8 cellular contexts compared by ENCODE assay signal in the genomic region with DNA sequence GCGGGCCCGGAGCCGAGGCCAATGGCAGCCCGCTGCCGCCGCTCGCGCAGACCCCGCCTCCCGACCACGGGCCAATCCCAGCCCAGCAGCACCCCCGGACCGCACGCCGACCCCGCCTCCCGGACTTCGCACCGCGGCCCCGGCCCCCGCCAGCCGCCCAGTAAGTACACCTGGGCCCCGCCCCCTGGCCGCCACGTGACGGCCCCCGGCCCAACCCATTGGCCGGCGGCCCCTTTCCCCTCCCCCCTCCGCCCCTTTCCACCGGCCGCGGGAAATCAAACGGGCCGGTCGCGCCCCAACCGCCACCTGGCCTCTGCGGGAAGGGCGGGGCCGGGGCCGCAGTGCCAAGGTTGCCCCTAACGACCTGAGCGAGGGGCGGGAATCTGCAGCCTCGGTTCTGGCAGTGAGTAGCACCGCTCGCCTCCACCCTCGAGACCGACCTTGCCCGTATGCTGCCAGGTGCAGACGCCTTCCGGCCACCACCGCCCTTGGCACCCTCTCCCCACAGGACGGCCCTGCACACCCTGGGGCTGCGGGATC. TPM values are rescaled to one million over a fixed set of nuclear protein-coding genes. Genes with fewer than 3 reads are reported as not detected.
DNase-seq lines count a peak whose midpoint lies in the region; ATAC-seq lines count a peak whose summit lies in the region.

Gene YBX2 (minus strand): TSS at position 26 of the 540 bp plus-strand sequence. CDS start 139 bp downstream, outside the sequence.

- H3K27ac Mint-ChIP-seq in activated naive CD8-positive, alpha-beta T cell treated with anti-CD3 and anti-CD28 coated beads, Interleukin-2, amount 10 ng/mL, durations not matched to agents 7 days and 5 days, result peak within 1 kb of the TSS; percentile 42

- peaks cover 20% of the 10 kb centered on the region for H3K4me1 Mint-ChIP-seq in activated naive CD8-positive, alpha-beta T cell treated with anti-CD3 and anti-CD28 coated beads, Interleukin-2, amount 10 ng/mL, durations not matched to agents 7 days and 5 days

- H3K4me3 ChIP-seq in Karpas-422 (ENCODE audit: low read length) (no peak within 1 kb of the TSS), iPS DF 6.9 (ENCODE audit: low read length) (peak within 1 kb of the TSS; percentile 65)

- no peaks in the 10 kb centered on the region for H3K9me3 Mint-ChIP-seq in activated naive CD8-positive, alpha-beta T cell treated with anti-CD3 and anti-CD28 coated beads, Interleukin-2, amount 10 ng/mL, durations not matched to agents 7 days and 5 days

- no peaks in the 10 kb centered on the region for H3K79me2 ChIP-seq in Karpas-422 (ENCODE audit: low read length)

- no peaks in the 10 kb centered on the region for H3K36me3 ChIP-seq in Karpas-422 (ENCODE audit: insufficient read depth, low read length)
- no peaks in the 10 kb centered on the region for H3K36me3 ChIP-seq in iPS DF 6.9 (ENCODE audit: control insufficient read depth, insufficient read depth, low read length)

- no peaks in the 10 kb centered on the region for H4K20me1 ChIP-seq in Karpas-422 (ENCODE audit: insufficient read depth, low read depth, low read length)

- H2AFZ ChIP-seq in Karpas-422 (ENCODE audit: low read length), result no peak within 1 kb of the TSS

- DNase-seq in DMS79 treated with DMSO at 0.1 percent for 48 hours (lab: John Stamatoyannopoulos, UW) (peak; percentile 85), Karpas-422 (peak; percentile 46), SKM-1 (lab: John Stamatoyannopoulos, UW; ENCODE audit: unreplicated experiment) (peak; percentile 40), iPS DF 6.9 (ENCODE audit: low read depth, low spot score) (peak; percentile 91)
- DNase-seq in activated naive CD8-positive, alpha-beta T cell treated with anti-CD3 and anti-CD28 coated beads, Interleukin-2, amount 10 ng/mL, durations not matched to agents 7 days and 5 days, result peak; percentile 87
- peak; percentile 51 to 63 for DNase-seq in stimulated activated CD4-positive, alpha-beta T cell treated with anti-CD3 and anti-CD28 coated beads, Interleukin-15, amount 100 ng/mL, for 1 hour (ENCODE audit: low read depth in 1 of 2, low spot score in 1 of 2)

- peaks cover 45% of the 10 kb centered on the region for H3K27me3 Mint-ChIP-seq in activated naive CD8-positive, alpha-beta T cell treated with anti-CD3 and anti-CD28 coated beads, Interleukin-2, amount 10 ng/mL, durations not matched to agents 7 days and 5 days

- no peak within 1 kb of the TSS for H3K9ac ChIP-seq in Karpas-422 (ENCODE audit: low read length)

- WGBS in iPS DF 6.9 (ENCODE audit: insufficient coverage, insufficient read length), result no CpG with 5 or more reads among the region's 57 CpGs

- H3K27me3 ChIP-seq in Karpas-422 (ENCODE audit: low read length) (no peaks in the 10 kb centered on the region), iPS DF 6.9 (ENCODE audit: control insufficient read depth, insufficient read depth, low read length) (peaks cover 2% of the 10 kb centered on the region; the same call in 1 of the 2 replicates)

- H3K4me2 ChIP-seq in Karpas-422 (ENCODE audit: low read depth, low read length, poor library complexity, severe bottlenecking), result no peak within 1 kb of the TSS

- H3K4me1 ChIP-seq in Karpas-422 (ENCODE audit: low read length) (peaks cover 4% of the 10 kb centered on the region), iPS DF 6.9 (ENCODE audit: control insufficient read depth, insufficient read depth, low read length) (peaks cover 2% of the 10 kb centered on the region; the same call in 1 of the 2 replicates)

- peak within 1 kb of the TSS; percentile 79 for H3K4me3 Mint-ChIP-seq in activated naive CD8-positive, alpha-beta T cell treated with anti-CD3 and anti-CD28 coated beads, Interleukin-2, amount 10 ng/mL, durations not matched to agents 7 days and 5 days

- no peaks in the 10 kb centered on the region for H3K36me3 Mint-ChIP-seq in activated naive CD8-positive, alpha-beta T cell treated with anti-CD3 and anti-CD28 coated beads, Interleukin-2, amount 10 ng/mL, durations not matched to agents 7 days and 5 days

- H3K27ac ChIP-seq in Karpas-422 (ENCODE audit: low read length) (no peak within 1 kb of the TSS), iPS DF 6.9 (ENCODE audit: low read length) (no peak within 1 kb of the TSS)

- H3K9me3 ChIP-seq in Karpas-422 (ENCODE audit: low read length) (no peaks in the 10 kb centered on the region), iPS DF 6.9 (ENCODE audit: control insufficient read depth, insufficient read depth, low read length) (no peaks in the 10 kb centered on the region)

- POLR2A ChIA-PET in activated naive CD8-positive, alpha-beta T cell treated with anti-CD3 and anti-CD28 coated beads, Interleukin-2, amount 10 ng/mL, durations not matched to agents 7 days and 5 days (lab: Charles Lee), result no interaction called here

- H3K9me2 ChIP-seq in Karpas-422 (replicated peaks; ENCODE audit: insufficient read depth, low read length), result no peaks in the 10 kb centered on the region

- peak; percentile 81 for ATAC-seq in activated naive CD8-positive, alpha-beta T cell treated with anti-CD3 and anti-CD28 coated beads, Interleukin-2, amount 10 ng/mL, durations not matched to agents 7 days and 5 days (ENCODE audit: low read depth)
- ATAC-seq in GM21528 (IDR thresholded peaks at IDR 0.05; ENCODE audit: low FRiP score, unreplicated experiment) (no peak), GM21526 (IDR thresholded peaks at IDR 0.05; ENCODE audit: low FRiP score, unreplicated experiment) (no peak)

RNA-seq across cellular contexts. Expression of gene YBX2, which starts in this region (rescaled TPM):
- total RNA-seq in Karpas-422 (2014; rRNA removed; shearing (Covaris generic); ENCODE audit: low replicate concordance), result not detected in 2 replicates
- total RNA-seq in activated naive CD8-positive, alpha-beta T cell treated with anti-CD3 and anti-CD28 coated beads, Interleukin-2, amount 10 ng/mL, durations not matched to agents 7 days and 5 days, result 1 to 10 TPM in 1 of 2 experiments, under 1 TPM in 1; 0.37 to 1.2 TPM

Comparison
In these comparisons a context has a peak if more than half of its experiments do, and no peak if none do; other contexts are left out.
1. Peak in DNase-seq in Karpas-422; RNA of the gene not detected or under 1 TPM.
2. DNase-seq: peak in every context shown above with its lines; median percentile 91 in iPS DF 6.9; 87 in activated naive CD8-positive, alpha-beta T cell treated with anti-CD3 and anti-CD28 coated beads, Interleukin-2, amount 10 ng/mL, durations not matched to agents 7 days and 5 days; 85 in DMS79 treated with DMSO at 0.1 percent for 48 hours; 57 in stimulated activated CD4-positive, alpha-beta T cell treated with anti-CD3 and anti-CD28 coated beads, Interleukin-15, amount 100 ng/mL, for 1 hour; 46 in Karpas-422; 40 in SKM-1.